Comparison of ENCODE assay signal across 8 cellular contexts in the genomic region with DNA sequence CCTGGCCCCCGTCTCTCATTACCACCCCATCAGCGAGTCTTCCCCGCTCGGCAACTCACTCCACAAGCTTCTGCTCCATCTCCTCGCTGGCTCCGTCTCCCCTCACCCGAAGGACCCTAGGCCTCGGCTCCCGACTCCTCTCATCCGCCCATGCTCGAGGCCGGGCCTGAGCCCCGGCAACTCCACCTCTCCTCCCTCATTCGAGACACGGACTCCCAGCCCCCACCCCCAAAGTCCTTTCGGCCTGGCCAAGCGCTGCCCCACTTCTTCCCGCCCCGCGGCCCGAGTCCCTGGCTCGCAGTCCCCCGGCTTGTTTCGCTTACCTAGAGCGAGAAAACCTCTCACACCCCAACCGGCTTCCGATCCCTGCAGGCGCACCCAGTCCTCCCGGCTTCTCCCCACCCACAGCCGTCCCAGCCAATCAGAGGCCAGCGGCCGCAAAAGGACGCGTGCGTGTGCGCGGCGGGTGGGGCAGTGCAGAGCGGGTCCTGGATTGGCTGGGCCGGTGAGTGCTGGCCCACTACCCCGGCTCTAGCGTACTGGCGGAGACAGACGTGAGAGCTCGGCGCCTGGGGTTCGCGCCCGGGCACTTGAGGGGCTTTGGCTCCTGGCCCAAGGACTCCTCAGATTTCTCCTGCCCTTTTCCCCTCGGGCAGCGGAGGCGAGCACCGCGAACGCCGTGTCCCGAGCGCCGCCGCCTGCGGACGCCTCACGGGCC. TPM values are rescaled to one million over a fixed set of nuclear protein-coding genes. Genes with fewer than 3 reads are reported as not detected.
DNase-seq lines count a peak whose midpoint lies in the region; ATAC-seq, FAIRE-seq and TF ChIP-seq lines count a peak whose summit lies in the region.

TSS of gene HIGD1A (minus strand) at position 378 of the 718 bp plus-strand sequence. CDS start 10,237 bp downstream, outside the sequence.

- BruUV-seq in HepG2 (replicated peaks; lab: Mats Ljungman, UMichigan), result no TSS peak

- 2% methylated on average over 29 of the region's 63 CpGs for WGBS in HepG2 (ENCODE audit: low lambda C conversion rate)

- peaks cover 66% of the 10 kb centered on the region for H3K4me1 ChIP-seq in HepG2 (ENCODE audit: insufficient read depth, low read length)

- peak; percentile 24; the same call in 1 of the 2 replicates for TF ChIP-seq RAD21 in HepG2 (CRISPR knock-in tag; IDR thresholded peaks at IDR 0.05)

- TF ChIP-seq EP300 in HepG2 (IDR thresholded peaks at IDR 0.05; ENCODE audit: low read depth in 2 of 2, low read length in 2 of 2) (0 out of 4 replicates have a peak, but pooled peaks of 1 of the 2 experiments have one; percentile 1), HepG2 (CRISPR knock-in tag; IDR thresholded peaks at IDR 0.05; ENCODE audit: borderline replicate concordance) (no peak)

- POLR2A ChIA-PET in HepG2 (lab: Yijun Ruan, JAX), result interaction anchor here (0.8 to 5.0 kb wide), 32 partner anchors 10 to 214 kb away, joined by 3 to 105 read pairs (median 8); partner anchors contain the start of genes CYP8B1, NKTR and SS18L2

- ATAC-seq in GM19395 (IDR thresholded peaks at IDR 0.05; ENCODE audit: unreplicated experiment) (peak; percentile 98), HG03565 (IDR thresholded peaks at IDR 0.05; ENCODE audit: unreplicated experiment) (peak; percentile 97), HepG2 (peak; percentile 98)

- H3K27ac ChIP-seq in C4-2B (peak within 1 kb of the TSS; percentile 91), HepG2 (ENCODE audit: extremely low read length, insufficient read depth, low read length) (peak within 1 kb of the TSS; percentile 93)

- intact Hi-C loops in HepG2 (cut with micrococcal nuclease; ENCODE audit: unreplicated experiment), result loop anchor here (1.0 kb wide), 1 partner anchor 51 kb away; no protein-coding TSS in a partner anchor

- peak; percentile 77 for DNase-seq in NCI-H774 (lab: John Stamatoyannopoulos, UW)
- peak; percentile 90 to 91 for DNase-seq in activated CD4-positive, alpha-beta T cell treated with anti-CD3 and anti-CD28 coated beads, Interleukin-2, amount 50 U/mL, for 4 hours
- DNase-seq in dermis blood vessel endothelial cell, result peak; percentile 97
- peak; percentile 91 for DNase-seq in HepG2 (ENCODE audit: low spot score)
- peak; percentile 95 for DNase-seq in stimulated activated CD4-positive, alpha-beta T cell treated with anti-CD3 and anti-CD28 coated beads, Interleukin-4, amount 100 ng/mL, for 1 hour

- H3K4me3 ChIP-seq in HepG2 (replicated peaks in 1 of 3; ENCODE audit: insufficient read depth in 1 of 3, low read depth in 2 of 3, low read length in 3 of 3), result peak within 1 kb of the TSS; percentile 87 to 98 (median 92)

- peaks cover 48% of the 10 kb centered on the region for H3K79me2 ChIP-seq in HepG2 (ENCODE audit: insufficient read depth, low read length)

- in situ Hi-C loops in HepG2 (cut with HindIII; ENCODE audit: extremely low pct_ligation_motif_present, low pct_unique_long_range_greater_than_20kb), result no loop called here

- no peaks in the 10 kb centered on the region for H3K9me3 ChIP-seq in HepG2 (ENCODE audit: low read length)

- no peaks in the 10 kb centered on the region; a peak in 1 of 5 replicates for H3K27me3 ChIP-seq in HepG2 (ENCODE audit: control insufficient read depth in 1 of 2, insufficient read depth in 2 of 2, low read length in 2 of 2)

- H3K36me3 ChIP-seq in HepG2 (replicated peaks in 1 of 2; ENCODE audit: control insufficient read depth in 1 of 2, insufficient read depth in 2 of 2, low read length in 2 of 2), result peaks cover 0 to 10% of the 10 kb centered on the region in 2 experiments; a peak in 1 of 5 replicates

- FAIRE-seq in HepG2 (lab: Jason Lieb, UNC), result peak; percentile 56

- CTCF ChIA-PET in HepG2 (lab: Yijun Ruan, JAX; ENCODE audit: low intra/inter-chr PET ratio, low total read pairs), result no interaction called here

- H4K20me1 ChIP-seq in HepG2 (ENCODE audit: insufficient read depth, low read length), result 0 out of 2 replicates have a peak, but pooled peaks cover 3% of the 10 kb centered on the region

- H3K4me2 ChIP-seq in HepG2 (ENCODE audit: low read depth, low read length), result peak within 1 kb of the TSS; percentile 92

- TF ChIP-seq CTCF in C4-2B (conservative IDR thresholded peaks at IDR 0.05), result no peak
- TF ChIP-seq CTCF in HepG2 (CRISPR knock-in tag; IDR thresholded peaks at IDR 0.05), result no peak

- H3K9ac ChIP-seq in HepG2 (ENCODE audit: insufficient read depth, low read depth, low read length), result peak within 1 kb of the TSS; percentile 97

- TF ChIP-seq POLR2A in HepG2 (IDR thresholded peaks at IDR 0.05; ENCODE audit: insufficient read depth in 1 of 2, low read depth in 2 of 2, low read length in 2 of 2), result peak; percentile 82 to 95

- H2AFZ ChIP-seq in HepG2 (ENCODE audit: low read length), result no peak within 1 kb of the TSS

TF ChIP-seq in HepG2, 621 proteins besides CTCF, POLR2A, EP300 and RAD21 (continues in another document):
- no peak for TF ChIP-seq SOX6 (IDR thresholded peaks at IDR 0.05)
- TF ChIP-seq SOX6 (CRISPR knock-in tag; IDR thresholded peaks at IDR 0.05), result no peak
- TF ChIP-seq ZNF850 (CRISPR knock-in tag; conservative IDR thresholded peaks at IDR 0.05), result 0 out of 2 replicates have a peak, but pooled peaks have one; percentile 46
- no peak for TF ChIP-seq SP140L (CRISPR knock-in tag; IDR thresholded peaks at IDR 0.05; ENCODE audit: borderline replicate concordance)
- peak; percentile 98 for TF ChIP-seq RBFOX2 (IDR thresholded peaks at IDR 0.05; ENCODE audit: low read depth, low read length)
- TF ChIP-seq STAT5B (CRISPR knock-in tag; IDR thresholded peaks at IDR 0.05), result no peak
- no peak for TF ChIP-seq ZNF34 (CRISPR knock-in tag; IDR thresholded peaks at IDR 0.05; ENCODE audit: borderline replicate concordance)
- no peak for TF ChIP-seq SYNCRIP (IDR thresholded peaks at IDR 0.05; ENCODE audit: insufficient read depth, low read depth, low read length)
- TF ChIP-seq DMTF1 (CRISPR knock-in tag; IDR thresholded peaks at IDR 0.05), result no peak
- no peak for TF ChIP-seq ZNF614 (CRISPR knock-in tag; IDR thresholded peaks at IDR 0.05; ENCODE audit: borderline replicate concordance)
- no peak for TF ChIP-seq ZSCAN25 (CRISPR knock-in tag; IDR thresholded peaks at IDR 0.05)
- TF ChIP-seq, protein P1, sequence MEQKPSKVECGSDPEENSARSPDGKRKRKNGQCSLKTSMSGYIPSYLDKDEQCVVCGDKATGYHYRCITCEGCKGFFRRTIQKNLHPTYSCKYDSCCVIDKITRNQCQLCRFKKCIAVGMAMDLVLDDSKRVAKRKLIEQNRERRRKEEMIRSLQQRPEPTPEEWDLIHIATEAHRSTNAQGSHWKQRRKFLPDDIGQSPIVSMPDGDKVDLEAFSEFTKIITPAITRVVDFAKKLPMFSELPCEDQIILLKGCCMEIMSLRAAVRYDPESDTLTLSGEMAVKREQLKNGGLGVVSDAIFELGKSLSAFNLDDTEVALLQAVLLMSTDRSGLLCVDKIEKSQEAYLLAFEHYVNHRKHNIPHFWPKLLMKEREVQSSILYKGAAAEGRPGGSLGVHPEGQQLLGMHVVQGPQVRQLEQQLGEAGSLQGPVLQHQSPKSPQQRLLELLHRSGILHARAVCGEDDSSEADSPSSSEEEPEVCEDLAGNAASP (CRISPR knock-in tag; IDR thresholded peaks at IDR 0.05; ENCODE audit: borderline replicate concordance), result 0 out of 2 replicates have a peak, but pooled peaks have one; percentile 23
- TF ChIP-seq KLF6 (CRISPR knock-in tag; IDR thresholded peaks at IDR 0.05), result no peak; the same call in 1 of the 2 replicates
- no peak for TF ChIP-seq SMAD3 (CRISPR knock-in tag; IDR thresholded peaks at IDR 0.05)

RNA-seq across cellular contexts. Expression of gene HIGD1A, which starts in this region (rescaled TPM):
- total RNA-seq in dermis blood vessel endothelial cell (110 and 112 TPM in 2 replicates), HepG2 (2016; rRNA removed; fragmentation: Illumina TruSeq; extraction: Trizol) (253 and 379 TPM in 2 replicates)
- total RNA-seq in HepG2 (2016; cell fraction: cytosol; rRNA removed; fragmentation: Illumina TruSeq; extraction: Trizol; ENCODE audit: low read depth), result 47.7 and 48.6 TPM in 2 replicates
- total RNA-seq in HepG2 (2016; cell fraction: insoluble cytoplasmic fraction; rRNA removed; fragmentation: Illumina TruSeq; extraction: Trizol), result 250 and 416 TPM in 2 replicates
- total RNA-seq in HepG2 (2016; cell fraction: membrane; rRNA removed; fragmentation: Illumina TruSeq; extraction: Trizol), result 136 and 157 TPM in 2 replicates
- 98.8 and 101 TPM in 2 replicates for total RNA-seq in HepG2 (2016; cell fraction: nucleus; rRNA removed; fragmentation: Illumina TruSeq; extraction: Trizol)
- 175 and 222 TPM in 2 replicates for polyA plus RNA-seq in HepG2 (2011; rRNA removed)
- 84.7 and 175 TPM in 2 replicates for polyA plus RNA-seq in HepG2 (2011; cell fraction: cytosol; rRNA removed)
- polyA plus RNA-seq in HepG2 (2011; cell fraction: nucleus; rRNA removed), result 20.5 and 47.2 TPM in 2 replicates
- 196 and 210 TPM in 2 replicates for polyA plus RNA-seq in HepG2 (2012)
- 58.2 and 60.2 TPM in 2 replicates for polyA plus RNA-seq in HepG2 (2016; cell fraction: cytosol; fragmentation: Illumina TruSeq; extraction: Trizol; ENCODE audit: low read depth)
- 380 and 413 TPM in 2 replicates for polyA plus RNA-seq in HepG2 (2016; cell fraction: insoluble cytoplasmic fraction; fragmentation: Illumina TruSeq; extraction: Trizol; ENCODE audit: low read depth)
- polyA plus RNA-seq in HepG2 (2016; cell fraction: membrane; fragmentation: Illumina TruSeq; extraction: Trizol; ENCODE audit: low read depth), result 121 and 132 TPM in 2 replicates
- 141 TPM in 2 replicates for polyA plus RNA-seq in HepG2 (2016; cell fraction: nucleus; fragmentation: Illumina TruSeq; extraction: Trizol; ENCODE audit: insufficient read depth, low read depth)
- polyA minus RNA-seq in HepG2 (2011; rRNA and poly(A)+ RNA removed; ENCODE audit: low replicate concordance), result 17.0 and 26.1 TPM in 2 replicates
- polyA minus RNA-seq in HepG2 (2011; cell fraction: cytosol; rRNA and poly(A)+ RNA removed), result 99.1 and 123 TPM in 2 replicates
- 38.9 and 61.0 TPM in 2 replicates for polyA minus RNA-seq in HepG2 (2011; cell fraction: nucleus; rRNA and poly(A)+ RNA removed)

Comparison
In these comparisons a context has a peak if more than half of its experiments do, and no peak if none do; other contexts are left out.
1. Peak in every context shown above with its lines: DNase-seq, ATAC-seq, H3K4me3 ChIP-seq and H3K27ac ChIP-seq.